27 cellular contexts compared by ENCODE assay signal in genomic region chr2:177363332-177363731, GRCh38.
"Had no signal": no experiment of that assay in that cellular context is flagged by ENCODE, and none has a peak within 500 bp of the region (broad histone marks: within the 10 kb centered on the region; RNA-seq: fewer than 3 reads in every experiment).

No MANE protein-coding gene starts in this region.

- H3K4me3 ChIP-seq: cardiac muscle cell, MG63, Peyer's patch, SJCRH30 had no signal

- H3K27me3 ChIP-seq: cardiac muscle cell, MG63, Peyer's patch, SJCRH30 had no signal

- H3K27ac ChIP-seq: cardiac muscle cell, Peyer's patch, RWPE1, SJCRH30 had no signal

- H3K9me3 ChIP-seq: MG63, Peyer's patch, SJCRH30, SK-N-SH had no signal

- DNase-seq: activated CD4-positive, alpha-beta T cell treated with anti-CD3 and anti-CD28 coated beads for 4 hours; activated CD8-positive, alpha-beta memory T cell treated with anti-CD3 and anti-CD28 coated beads, Interleukin-2, amount 10 ng/mL, durations not matched to agents 7 days and 5 days; activated effector memory CD4-positive, alpha-beta T cell treated with anti-CD3 and anti-CD28 coated beads, Interleukin-2, amount 50 U/mL, for 16 hours; activated naive CD4-positive, alpha-beta T cell treated with Interleukin-2 at 50 U/mL for 16 hours; activated naive CD8-positive, alpha-beta T cell treated with anti-CD3 and anti-CD28 coated beads, Interleukin-2, amount 50 U/mL, for 24 hours; activated T-cell treated with anti-CD3 and anti-CD28 coated beads, Interleukin-2, amount 50 U/mL, for 24 hours; MG63; MV-4-11; NCI-H1092 treated with DMSO at 0.1 percent for 48 hours; NCI-H1417 treated with DMSO at 0.1 percent for 48 hours; NCI-H1694; NCI-H2029; NCI-H2107; NCI-H2171 treated with DMSO at 0.1 percent for 48 hours; NCI-H226; NCI-H526; NK-92 treated with Interleukin-12 subunit alpha and Interleukin-12 subunit beta, amount 100 ng/mL, for 24 hours; OCI-M1; Peyer's patch; Right ventricle myocardium superior; SJCRH30; SK-N-SH had no signal

- H3K9ac ChIP-seq: SK-N-SH had no signal

- ATAC-seq: activated CD4-positive, CD25-positive, alpha-beta regulatory T cell treated with anti-CD3 and anti-CD28 coated beads, Interleukin-2, amount 50 U/mL, for 24 hours; activated CD8-positive, alpha-beta memory T cell treated with anti-CD3 and anti-CD28 coated beads, Interleukin-2, amount 10 ng/mL, durations not matched to agents 7 days and 5 days; activated naive CD4-positive, alpha-beta T cell treated with anti-CD3 and anti-CD28 coated beads, Interleukin-2, amount 50 U/mL, for 72 hours; activated naive CD8-positive, alpha-beta T cell treated with anti-CD3 and anti-CD28 coated beads, Interleukin-2, amount 50 U/mL, for 24 hours had no signal

- FAIRE-seq: astrocyte had no signal

- H3K4me1 ChIP-seq: Peyer's patch, SJCRH30 had no signal

- H3K36me3 ChIP-seq: cardiac muscle cell, MG63, Peyer's patch, SJCRH30 had no signal

- H3K4me2 ChIP-seq: SK-N-SH had no signal
